ENCODE assay signal across 18 cellular contexts in the genomic region with DNA sequence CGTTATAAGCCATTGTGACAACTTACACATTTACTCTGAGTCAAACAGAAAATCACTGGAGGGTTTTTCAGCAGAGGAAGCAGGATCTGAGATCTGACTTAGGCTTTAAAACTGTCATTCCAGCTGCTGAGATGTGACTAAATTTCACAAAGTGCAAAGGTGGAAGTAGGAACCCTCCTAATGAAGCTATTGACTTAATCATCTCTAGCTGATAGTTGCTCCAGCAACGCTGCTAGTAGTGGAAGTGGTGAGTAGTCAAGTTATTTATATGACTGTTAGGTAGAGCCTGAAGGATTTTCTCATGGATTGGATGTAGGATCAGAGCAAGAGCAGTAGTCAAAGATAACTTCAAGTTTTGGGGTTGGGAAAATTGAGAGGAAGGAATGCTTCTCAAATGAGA.
DNase-seq lines count a peak whose midpoint lies in the region; TF ChIP-seq lines count a peak whose summit lies in the region.
"Had no signal": no experiment of that assay in that cellular context is flagged by ENCODE, and none has a peak within 500 bp of the region (broad histone marks: within the 10 kb centered on the region; RNA-seq: fewer than 3 reads in every experiment).

No MANE protein-coding gene starts in this region.

- H3K4me3 ChIP-seq in OCI-LY3 (ENCODE audit: low read length), result no peak overlapping the region
- H3K4me3 ChIP-seq in iPS-20b (ENCODE audit: low read length), result no peak overlapping the region
- no peak overlapping the region for H3K4me3 ChIP-seq in osteoblast (ENCODE audit: insufficient read depth, low read length)

- peak overlapping the region; percentile 12 for H3K4me2 ChIP-seq in H9 (ENCODE audit: insufficient read depth, insufficient read length, low read length)
- H3K4me2 ChIP-seq in OCI-LY3 (ENCODE audit: low read length), result 0 out of 2 replicates have a peak overlapping the region, but pooled peaks have one; percentile 2
- H3K4me2 ChIP-seq in osteoblast (ENCODE audit: insufficient read depth, low read length), result no peak overlapping the region
- H3K4me2 ChIP-seq: SK-N-SH had no signal

- H3K27ac ChIP-seq in H9 (ENCODE audit: insufficient read length, low read depth, low read length), result peak overlapping the region; percentile 25
- no peak overlapping the region for H3K27ac ChIP-seq in OCI-LY3 (ENCODE audit: low read length)
- H3K27ac ChIP-seq in iPS-20b (ENCODE audit: low read length), result peak overlapping the region; percentile 58
- H3K27ac ChIP-seq in osteoblast (ENCODE audit: low read depth, low read length), result no peak overlapping the region

- no peaks in the 10 kb centered on the region for H3K9me3 Mint-ChIP-seq in H9

- no peak overlapping the region for H3T11ph ChIP-seq in H9 (ENCODE audit: low read length)

- no peak overlapping the region for H3K23ac ChIP-seq in H9 (ENCODE audit: insufficient read length, low read depth, low read length)

- no peaks in the 10 kb centered on the region for H3K27me3 Mint-ChIP-seq in H9 (ENCODE audit: low read depth)
- H3K27me3 Mint-ChIP-seq: CD8-positive, alpha-beta memory T cell had no signal

- H2AK5ac ChIP-seq in H9 (ENCODE audit: insufficient read length, low read length), result no peak overlapping the region

- no peak for DNase-seq in H9
- peak; percentile 38 for DNase-seq in osteoblast (ENCODE audit: insufficient read length, low spot score, missing footprints)
- DNase-seq in HUDEP-2 (lab: John Stamatoyannopoulos, UW; ENCODE audit: unreplicated experiment in 76 of 76), result no peak
- no peak for DNase-seq in stimulated activated CD4-positive, alpha-beta T cell treated with anti-CD3 and anti-CD28 coated beads, Interleukin-15, amount 100 ng/mL, for 24 hours
- no peak for DNase-seq in NCI-H774 (lab: John Stamatoyannopoulos, UW)
- DNase-seq: ACHN; C1 segment of cervical spinal cord; CD8-positive, alpha-beta memory T cell; DMS53; EL; H7; NCI-H1105; NCI-H2081; OCI-M1; SHP77; SK-N-SH had no signal

- H2BK20ac ChIP-seq in H9 (ENCODE audit: low read depth, low read length, poor library complexity, severe bottlenecking), result no peak overlapping the region

- H3K4me1 ChIP-seq in H9 (ENCODE audit: insufficient read depth, low read length) (peaks cover 16% of the 10 kb centered on the region), OCI-LY3 (ENCODE audit: low read length) (peaks cover 7% of the 10 kb centered on the region), iPS-20b (ENCODE audit: insufficient read depth, low read length) (peaks cover 37% of the 10 kb centered on the region), osteoblast (ENCODE audit: insufficient read depth, low read length) (no peaks in the 10 kb centered on the region)

- H3K36me3 Mint-ChIP-seq in H9 (ENCODE audit: insufficient read depth in 1 of 3, low read depth in 3 of 3), result no peaks in the 10 kb centered on the region
- H3K36me3 Mint-ChIP-seq: CD8-positive, alpha-beta memory T cell had no signal

- H3K36me3 ChIP-seq in OCI-LY3 (replicated peaks; ENCODE audit: low read depth, low read length) (no peaks in the 10 kb centered on the region), iPS-20b (ENCODE audit: insufficient read depth, low read depth, low read length) (no peaks in the 10 kb centered on the region), osteoblast (ENCODE audit: insufficient read depth, low read length) (no peaks in the 10 kb centered on the region)

- peaks cover 21 to 23% of the 10 kb centered on the region in 2 experiments for H3K4me1 Mint-ChIP-seq in H9
- H3K4me1 Mint-ChIP-seq: CD8-positive, alpha-beta memory T cell had no signal

- H4K20me1 ChIP-seq in H9 (ENCODE audit: control insufficient read depth, insufficient read depth, insufficient read length) (no peaks in the 10 kb centered on the region), OCI-LY3 (ENCODE audit: insufficient read depth, low read length) (no peaks in the 10 kb centered on the region), osteoblast (ENCODE audit: insufficient read depth, low read length) (no peaks in the 10 kb centered on the region)

- H3K79me2 ChIP-seq in H9 (ENCODE audit: insufficient read depth, low read length) (peaks cover 5% of the 10 kb centered on the region; the same call in 1 of the 2 replicates), OCI-LY3 (ENCODE audit: low read length) (no peaks in the 10 kb centered on the region), osteoblast (ENCODE audit: insufficient read depth, low read length) (no peaks in the 10 kb centered on the region)

- H3K9me3 ChIP-seq in H9 (ENCODE audit: control insufficient read depth, low read depth, low read length) (no peaks in the 10 kb centered on the region), OCI-LY3 (ENCODE audit: insufficient read depth, low read length) (no peaks in the 10 kb centered on the region), iPS-20b (ENCODE audit: insufficient read depth, low read depth, low read length) (no peaks in the 10 kb centered on the region), osteoblast (ENCODE audit: low read depth, low read length) (no peaks in the 10 kb centered on the region)
- H3K9me3 ChIP-seq: SK-N-SH had no signal

- peak overlapping the region; percentile 75 for H2BK5ac ChIP-seq in H9 (ENCODE audit: insufficient read length, low read length)

- TF ChIP-seq CTCF in H9 (conservative IDR thresholded peaks at IDR 0.05) (no peak), OCI-LY3 (IDR thresholded peaks at IDR 0.05; ENCODE audit: low read depth, low read length) (no peak), osteoblast (IDR thresholded peaks at IDR 0.05; ENCODE audit: extremely low read depth, low read depth, low read length) (no peak)

- H3K18ac ChIP-seq in H9 (ENCODE audit: insufficient read length, low read depth, low read length), result peak overlapping the region; percentile 4

- H3K23me2 ChIP-seq in H9 (ENCODE audit: insufficient read length, low read depth, low read length, poor library complexity, severe bottlenecking), result no peaks in the 10 kb centered on the region

- H3K27me3 ChIP-seq in H9 (ENCODE audit: insufficient read depth, low read length) (no peaks in the 10 kb centered on the region), OCI-LY3 (ENCODE audit: low read depth, low read length) (no peaks in the 10 kb centered on the region), iPS-20b (ENCODE audit: insufficient read depth, low read length) (no peaks in the 10 kb centered on the region), osteoblast (ENCODE audit: insufficient read depth, low read length) (no peaks in the 10 kb centered on the region)

- H2BK120ac ChIP-seq in H9 (ENCODE audit: low read depth, low read length, poor library complexity, severe bottlenecking), result no peak overlapping the region

- no peak overlapping the region for H2AFZ ChIP-seq in H9 (ENCODE audit: low read length)
- H2AFZ ChIP-seq in OCI-LY3 (ENCODE audit: low read depth, low read length), result no peak overlapping the region
- no peak overlapping the region for H2AFZ ChIP-seq in osteoblast (ENCODE audit: low read length)

- H4K5ac ChIP-seq in H9 (ENCODE audit: insufficient read length, low read depth, low read length), result no peak overlapping the region

- no peak overlapping the region for H3K4ac ChIP-seq in H9 (ENCODE audit: low read depth, low read length)

- H3K14ac ChIP-seq in H9 (ENCODE audit: insufficient read depth, low read length), result no peak overlapping the region

- no peak overlapping the region for H2BK15ac ChIP-seq in H9 (ENCODE audit: low read depth, low read length)

- H3K4me3 Mint-ChIP-seq in H9, result no peak overlapping the region
- H3K4me3 Mint-ChIP-seq: CD8-positive, alpha-beta memory T cell had no signal

- H3K9ac ChIP-seq in H9 (ENCODE audit: extremely low read depth, insufficient read length, low read length) (no peak overlapping the region), OCI-LY3 (ENCODE audit: low read length) (no peak overlapping the region), iPS-20b (ENCODE audit: low read depth, low read length) (0 out of 2 replicates have a peak overlapping the region, but pooled peaks have one; percentile 0)
- H3K9ac ChIP-seq: SK-N-SH had no signal

- WGBS in H9 (ENCODE audit: extremely low coverage, insufficient read length, low lambda C conversion rate), result no CpG with 5 or more reads among the region's 2 CpGs

- no peak overlapping the region for H4K8ac ChIP-seq in H9 (replicated peaks; ENCODE audit: insufficient read length, low read depth, low read length)

- H3K79me1 ChIP-seq in H9 (ENCODE audit: insufficient read depth, low read depth, low read length, poor library complexity, severe bottlenecking), result no peaks in the 10 kb centered on the region

- H2BK12ac ChIP-seq in H9 (ENCODE audit: insufficient read length, low read depth, low read length), result peak overlapping the region; percentile 79

- H3K27ac Mint-ChIP-seq in H9, result no peak overlapping the region
- H3K27ac Mint-ChIP-seq: CD8-positive, alpha-beta memory T cell had no signal

- no peak overlapping the region for H3K56ac ChIP-seq in H9 (ENCODE audit: insufficient read length, low read depth, low read length)

- H4K91ac ChIP-seq in H9 (ENCODE audit: insufficient read length, low read depth, low read length), result peak overlapping the region; percentile 48

Comparison
In these comparisons a context has a peak if more than half of its experiments do, and no peak if none do; other contexts are left out.
1. H3K27ac ChIP-seq: peak in H9 (single experiment) and iPS-20b (single experiment); none in OCI-LY3 (single experiment) and osteoblast (single experiment).